ENCODE assay signal across 18 cellular contexts in the genomic region with DNA sequence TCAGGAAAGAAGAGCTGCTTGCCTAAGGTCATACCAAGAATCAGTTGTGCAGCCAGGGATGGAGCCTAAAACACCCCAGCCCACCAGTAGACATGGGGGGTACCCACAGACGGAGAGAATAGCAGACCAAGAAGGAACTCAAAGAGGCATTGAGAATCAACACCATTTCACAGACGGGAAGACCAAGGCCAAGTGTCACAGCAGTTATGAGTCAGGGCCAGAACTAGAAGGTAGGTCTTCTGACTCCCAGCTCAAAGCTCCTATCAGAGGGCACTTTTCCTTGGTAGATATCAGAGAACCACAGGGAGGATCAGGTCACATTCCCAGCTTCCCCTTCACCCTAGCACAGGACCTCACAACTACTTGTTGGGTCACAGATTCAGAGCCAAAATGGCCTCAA. TPM values are rescaled to one million over a fixed set of nuclear protein-coding genes. Genes with fewer than 3 reads are reported as not detected.
DNase-seq lines count a peak whose midpoint lies in the region; ATAC-seq, FAIRE-seq and TF ChIP-seq lines count a peak whose summit lies in the region.
"Had no signal": no experiment of that assay in that cellular context is flagged by ENCODE, and none has a peak within 500 bp of the region (broad histone marks: within the 10 kb centered on the region; RNA-seq: fewer than 3 reads in every experiment).

No MANE protein-coding gene starts in this region.

- no peak for FAIRE-seq in D721Med (lab: Jason Lieb, UNC)
- FAIRE-seq: colon, endometrium had no signal

- H3K4me1 Mint-ChIP-seq in activated CD4-positive, alpha-beta T cell treated with anti-CD3 and anti-CD28 coated beads, Interleukin-2, amount 10 ng/mL, durations not matched to agents 24 days and 14 days = peaks cover 57% of the 10 kb centered on the region
- H3K4me1 Mint-ChIP-seq in activated naive CD4-positive, alpha-beta T cell treated with anti-CD3 and anti-CD28 coated beads, Interleukin-2, amount 50 U/mL, for 24 hours = peaks cover 75% of the 10 kb centered on the region
- H3K4me1 Mint-ChIP-seq in natural killer cell treated with Interleukin-12 subunit alpha and Interleukin-12 subunit beta and Interleukin-15 and Interleukin-18, amount 100 ng/mL, for 72 hours (ENCODE audit: low read depth in 2 of 2) = peaks cover 66 to 69% of the 10 kb centered on the region in 2 donors

- peak overlapping the region; percentile 89 for H3K27ac Mint-ChIP-seq in activated CD4-positive, alpha-beta T cell treated with anti-CD3 and anti-CD28 coated beads, Interleukin-2, amount 10 ng/mL, durations not matched to agents 24 days and 14 days
- peak overlapping the region; percentile 96 for H3K27ac Mint-ChIP-seq in activated naive CD4-positive, alpha-beta T cell treated with anti-CD3 and anti-CD28 coated beads, Interleukin-2, amount 50 U/mL, for 24 hours
- H3K27ac Mint-ChIP-seq in natural killer cell treated with Interleukin-12 subunit alpha and Interleukin-12 subunit beta and Interleukin-15 and Interleukin-18, amount 100 ng/mL, for 72 hours = peak overlapping the region; percentile 94 to 96

- peak in 1 of 2 donors; percentile 54 for ATAC-seq in natural killer cell treated with Interleukin-12 subunit alpha and Interleukin-12 subunit beta and Interleukin-15 and Interleukin-18, amount 100 ng/mL, for 72 hours
- ATAC-seq: GM23338, heart right ventricle, lower lobe of right lung, SK-N-SH treated with all-trans-retinoic acid at 6 μM for 48 hours had no signal

- no peaks in the 10 kb centered on the region for H3K27me3 Mint-ChIP-seq in activated CD4-positive, alpha-beta T cell treated with anti-CD3 and anti-CD28 coated beads, Interleukin-2, amount 10 ng/mL, durations not matched to agents 24 days and 14 days
- no peaks in the 10 kb centered on the region for H3K27me3 Mint-ChIP-seq in activated naive CD4-positive, alpha-beta T cell treated with anti-CD3 and anti-CD28 coated beads, Interleukin-2, amount 50 U/mL, for 24 hours
- peaks cover 0 to 2% of the 10 kb centered on the region in 2 donors for H3K27me3 Mint-ChIP-seq in natural killer cell treated with Interleukin-12 subunit alpha and Interleukin-12 subunit beta and Interleukin-15 and Interleukin-18, amount 100 ng/mL, for 72 hours

- no peaks in the 10 kb centered on the region for H3K9me3 Mint-ChIP-seq in activated CD4-positive, alpha-beta T cell treated with anti-CD3 and anti-CD28 coated beads, Interleukin-2, amount 10 ng/mL, durations not matched to agents 24 days and 14 days
- no peaks in the 10 kb centered on the region for H3K9me3 Mint-ChIP-seq in activated naive CD4-positive, alpha-beta T cell treated with anti-CD3 and anti-CD28 coated beads, Interleukin-2, amount 50 U/mL, for 24 hours
- no peaks in the 10 kb centered on the region for H3K9me3 Mint-ChIP-seq in natural killer cell treated with Interleukin-12 subunit alpha and Interleukin-12 subunit beta and Interleukin-15 and Interleukin-18, amount 100 ng/mL, for 72 hours
- H3K9me3 Mint-ChIP-seq: GM23338 had no signal

- no peak for DNase-seq in activated CD4-positive, alpha-beta T cell treated with anti-CD3 and anti-CD28 coated beads, Interleukin-2, amount 10 ng/mL, durations not matched to agents 24 days and 14 days
- DNase-seq in activated CD4-positive, alpha-beta T cell treated with anti-CD3 and anti-CD28 coated beads, Interleukin-2, amount 50 U/mL, for 1 hour = no peak
- DNase-seq in OCI-M1 (lab: John Stamatoyannopoulos, UW) (peak; percentile 40), D721Med (ENCODE audit: insufficient read length, low spot score) (no peak), 8988T (no peak)
- DNase-seq in natural killer cell treated with Interleukin-12 subunit alpha and Interleukin-12 subunit beta and Interleukin-15 and Interleukin-18, amount 100 ng/mL, for 72 hours (ENCODE audit: low spot score) = no peak
- no peak for DNase-seq in stimulated activated naive CD4-positive, alpha-beta T cell treated with Interleukin-2 at 50 U/mL for 16 hours (lab: John Stamatoyannopoulos, UW)
- DNase-seq: activated gamma-delta T cell; DMS79; heart right ventricle; lower lobe of right lung; NCI-H1436 treated with DMSO at 0.1 percent for 48 hours; stimulated activated CD4-positive, alpha-beta T cell treated with anti-CD3 and anti-CD28 coated beads, Interleukin-4, amount 100 ng/mL, for 24 hours had no signal

- no peak for TF ChIP-seq CTCF in D721Med (IDR thresholded peaks at IDR 0.05; ENCODE audit: insufficient read depth, missing control alignments)

- peak overlapping the region; percentile 76 for H3K4me3 Mint-ChIP-seq in activated CD4-positive, alpha-beta T cell treated with anti-CD3 and anti-CD28 coated beads, Interleukin-2, amount 10 ng/mL, durations not matched to agents 24 days and 14 days
- peak overlapping the region; percentile 59 for H3K4me3 Mint-ChIP-seq in activated naive CD4-positive, alpha-beta T cell treated with anti-CD3 and anti-CD28 coated beads, Interleukin-2, amount 50 U/mL, for 24 hours
- H3K4me3 Mint-ChIP-seq in natural killer cell treated with Interleukin-12 subunit alpha and Interleukin-12 subunit beta and Interleukin-15 and Interleukin-18, amount 100 ng/mL, for 72 hours = peak overlapping the region; percentile 85
- H3K4me3 Mint-ChIP-seq: GM23338 had no signal

- intact Hi-C loops in activated CD4-positive, alpha-beta T cell treated with anti-CD3 and anti-CD28 coated beads, Interleukin-2, amount 10 ng/mL, durations not matched to agents 24 days and 14 days (cut with micrococcal nuclease) = loop anchor here (1.0 kb wide), 1 partner anchor 26 kb away; no protein-coding TSS in a partner anchor

- H3K36me3 Mint-ChIP-seq in activated CD4-positive, alpha-beta T cell treated with anti-CD3 and anti-CD28 coated beads, Interleukin-2, amount 10 ng/mL, durations not matched to agents 24 days and 14 days (ENCODE audit: low read depth) = peaks cover 37% of the 10 kb centered on the region
- peaks cover 5% of the 10 kb centered on the region for H3K36me3 Mint-ChIP-seq in activated naive CD4-positive, alpha-beta T cell treated with anti-CD3 and anti-CD28 coated beads, Interleukin-2, amount 50 U/mL, for 24 hours
- H3K36me3 Mint-ChIP-seq in natural killer cell treated with Interleukin-12 subunit alpha and Interleukin-12 subunit beta and Interleukin-15 and Interleukin-18, amount 100 ng/mL, for 72 hours = peaks cover 12% of the 10 kb centered on the region

RNA-seq across cellular contexts. Expression of a gene that starts 14.5 kb away (rescaled TPM):
- 76.2 and 76.7 TPM in 2 replicates for total RNA-seq in activated CD4-positive, alpha-beta T cell treated with anti-CD3 and anti-CD28 coated beads, Interleukin-2, amount 10 ng/mL, durations not matched to agents 24 days and 14 days
- total RNA-seq in natural killer cell treated with Interleukin-12 subunit alpha and Interleukin-12 subunit beta and Interleukin-15 and Interleukin-18, amount 100 ng/mL, for 72 hours = 10 to 100 TPM; 75.8 to 79.9 TPM

RNA-seq across cellular contexts. Expression of a gene that starts 24.1 kb away (rescaled TPM):
- 391 and 394 TPM in 2 replicates for total RNA-seq in activated CD4-positive, alpha-beta T cell treated with anti-CD3 and anti-CD28 coated beads, Interleukin-2, amount 10 ng/mL, durations not matched to agents 24 days and 14 days
- 100 to 1,000 TPM; 291 to 478 TPM for total RNA-seq in natural killer cell treated with Interleukin-12 subunit alpha and Interleukin-12 subunit beta and Interleukin-15 and Interleukin-18, amount 100 ng/mL, for 72 hours

RNA-seq across cellular contexts. Expression of a gene that starts 28.7 kb away (rescaled TPM):
- 2.5 and 3.5 TPM in 2 replicates for total RNA-seq in activated CD4-positive, alpha-beta T cell treated with anti-CD3 and anti-CD28 coated beads, Interleukin-2, amount 10 ng/mL, durations not matched to agents 24 days and 14 days
- total RNA-seq in natural killer cell treated with Interleukin-12 subunit alpha and Interleukin-12 subunit beta and Interleukin-15 and Interleukin-18, amount 100 ng/mL, for 72 hours = 1 to 10 TPM; 3.3 to 6.2 TPM

RNA-seq across cellular contexts. Expression of a gene that starts 31.4 kb away (rescaled TPM):
- 19.5 and 22.8 TPM in 2 replicates for total RNA-seq in activated CD4-positive, alpha-beta T cell treated with anti-CD3 and anti-CD28 coated beads, Interleukin-2, amount 10 ng/mL, durations not matched to agents 24 days and 14 days
- 10 to 100 TPM; 25.5 to 26.9 TPM for total RNA-seq in natural killer cell treated with Interleukin-12 subunit alpha and Interleukin-12 subunit beta and Interleukin-15 and Interleukin-18, amount 100 ng/mL, for 72 hours

RNA-seq across cellular contexts. Expression of a gene that starts 45.2 kb away (rescaled TPM):
- 104 and 114 TPM in 2 replicates for total RNA-seq in activated CD4-positive, alpha-beta T cell treated with anti-CD3 and anti-CD28 coated beads, Interleukin-2, amount 10 ng/mL, durations not matched to agents 24 days and 14 days
- 10 to 100 TPM; 75.3 to 80.8 TPM for total RNA-seq in natural killer cell treated with Interleukin-12 subunit alpha and Interleukin-12 subunit beta and Interleukin-15 and Interleukin-18, amount 100 ng/mL, for 72 hours
